ENCODE assay signal across 1 cellular context in genomic region chr17:43176119-43176570, GRCh38.
TF ChIP-seq lines count a peak whose summit lies in the region.

No MANE protein-coding gene starts in this region.

TF ChIP-seq in liver, 16 proteins besides CTCF, POLR2A, EP300 and RAD21 (continued from another document):
- TF ChIP-seq ZBTB33 (IDR thresholded peaks at IDR 0.05) (peak; percentile 27), YY1 (IDR thresholded peaks at IDR 0.05) (peak; percentile 67), HNF4G (IDR thresholded peaks at IDR 0.05) (peak; percentile 83), HNF4A (conservative IDR thresholded peaks at IDR 0.05) (peak; percentile 90 to 92), NR2F2 (IDR thresholded peaks at IDR 0.05) (peak; percentile 51), FOXA2 (IDR thresholded peaks at IDR 0.05) (peak; percentile 11), RXRA (IDR thresholded peaks at IDR 0.05) (peak; percentile 78 to 82)
- TF ChIP-seq, protein P1, sequence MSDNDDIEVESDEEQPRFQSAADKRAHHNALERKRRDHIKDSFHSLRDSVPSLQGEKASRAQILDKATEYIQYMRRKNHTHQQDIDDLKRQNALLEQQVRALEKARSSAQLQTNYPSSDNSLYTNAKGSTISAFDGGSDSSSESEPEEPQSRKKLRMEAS (IDR thresholded peaks at IDR 0.05): peak; percentile 87
- TF ChIP-seq, protein P2, sequence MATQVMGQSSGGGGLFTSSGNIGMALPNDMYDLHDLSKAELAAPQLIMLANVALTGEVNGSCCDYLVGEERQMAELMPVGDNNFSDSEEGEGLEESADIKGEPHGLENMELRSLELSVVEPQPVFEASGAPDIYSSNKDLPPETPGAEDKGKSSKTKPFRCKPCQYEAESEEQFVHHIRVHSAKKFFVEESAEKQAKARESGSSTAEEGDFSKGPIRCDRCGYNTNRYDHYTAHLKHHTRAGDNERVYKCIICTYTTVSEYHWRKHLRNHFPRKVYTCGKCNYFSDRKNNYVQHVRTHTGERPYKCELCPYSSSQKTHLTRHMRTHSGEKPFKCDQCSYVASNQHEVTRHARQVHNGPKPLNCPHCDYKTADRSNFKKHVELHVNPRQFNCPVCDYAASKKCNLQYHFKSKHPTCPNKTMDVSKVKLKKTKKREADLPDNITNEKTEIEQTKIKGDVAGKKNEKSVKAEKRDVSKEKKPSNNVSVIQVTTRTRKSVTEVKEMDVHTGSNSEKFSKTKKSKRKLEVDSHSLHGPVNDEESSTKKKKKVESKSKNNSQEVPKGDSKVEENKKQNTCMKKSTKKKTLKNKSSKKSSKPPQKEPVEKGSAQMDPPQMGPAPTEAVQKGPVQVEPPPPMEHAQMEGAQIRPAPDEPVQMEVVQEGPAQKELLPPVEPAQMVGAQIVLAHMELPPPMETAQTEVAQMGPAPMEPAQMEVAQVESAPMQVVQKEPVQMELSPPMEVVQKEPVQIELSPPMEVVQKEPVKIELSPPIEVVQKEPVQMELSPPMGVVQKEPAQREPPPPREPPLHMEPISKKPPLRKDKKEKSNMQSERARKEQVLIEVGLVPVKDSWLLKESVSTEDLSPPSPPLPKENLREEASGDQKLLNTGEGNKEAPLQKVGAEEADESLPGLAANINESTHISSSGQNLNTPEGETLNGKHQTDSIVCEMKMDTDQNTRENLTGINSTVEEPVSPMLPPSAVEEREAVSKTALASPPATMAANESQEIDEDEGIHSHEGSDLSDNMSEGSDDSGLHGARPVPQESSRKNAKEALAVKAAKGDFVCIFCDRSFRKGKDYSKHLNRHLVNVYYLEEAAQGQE (IDR thresholded peaks at IDR 0.05): peak; percentile 74
